19 cellular contexts compared by ENCODE assay signal in genomic region chr12:82880442-82880901, GRCh38.
DNase-seq lines count a peak whose midpoint lies in the region; TF ChIP-seq lines count a peak whose summit lies in the region.
"Had no signal": no experiment of that assay in that cellular context is flagged by ENCODE, and none has a peak within 500 bp of the region (broad histone marks: within the 10 kb centered on the region; RNA-seq: fewer than 3 reads in every experiment).

No MANE protein-coding gene starts in this region.

- H2AK5ac ChIP-seq in neuronal stem cell (ENCODE audit: low read depth, low read length), result no peak overlapping the region

- H3K4me2 ChIP-seq in neuronal stem cell (ENCODE audit: insufficient read depth, low read length, poor library complexity, severe bottlenecking), result no peak overlapping the region
- H3K4me2 ChIP-seq: PC-9 had no signal

- peaks cover 10 to 11% of the 10 kb centered on the region in 2 donors for H3K4me1 ChIP-seq in neuronal stem cell (ENCODE audit: control insufficient read depth in 2 of 2, insufficient read depth in 1 of 2, low read depth in 1 of 2, low read length in 2 of 2)
- peaks cover 0 to 3% of the 10 kb centered on the region in 2 donors for H3K4me1 ChIP-seq in uterus

- H2AFZ ChIP-seq in neuronal stem cell (ENCODE audit: low read length), result peak overlapping the region; percentile 67
- H2AFZ ChIP-seq: PC-9 had no signal

- intact Hi-C loops in dorsolateral prefrontal cortex (cut with DNase I) (no loop called here), uterus (cut with DNase I; ENCODE audit: low total_unique reads) (no loop called here)

- no peaks in the 10 kb centered on the region for H3K79me1 ChIP-seq in neuronal stem cell (ENCODE audit: low read depth, low read length)

- no peak overlapping the region for H2BK15ac ChIP-seq in neuronal stem cell (ENCODE audit: low read length)

- no peak overlapping the region for H3K4ac ChIP-seq in neuronal stem cell (ENCODE audit: low read length)

- H3K18ac ChIP-seq in neuronal stem cell (ENCODE audit: low read length), result no peak overlapping the region

- H3K27me3 ChIP-seq in dorsolateral prefrontal cortex, result no peaks in the 10 kb centered on the region
- no peaks in the 10 kb centered on the region for H3K27me3 ChIP-seq in neuronal stem cell (ENCODE audit: control insufficient read depth in 3 of 3, insufficient read depth in 3 of 3, low read depth in 1 of 3, low read length in 3 of 3)
- no peaks in the 10 kb centered on the region for H3K27me3 ChIP-seq in uterus
- H3K27me3 ChIP-seq: gastroesophageal sphincter, MG63 had no signal

- no peak overlapping the region for H2BK12ac ChIP-seq in neuronal stem cell (ENCODE audit: low read length)

- DNase-seq in Caki2 (ENCODE audit: low read depth) (peak; percentile 28), NCI-H446 (lab: John Stamatoyannopoulos, UW) (peak; percentile 57 to 72), dorsolateral prefrontal cortex (no peak), neuronal stem cell (ENCODE audit: low spot score) (no peak), NCI-H1930 (lab: John Stamatoyannopoulos, UW) (no peak), uterus (no peak), OCI-M1 (lab: John Stamatoyannopoulos, UW) (no peak), HCEC 1CT (no peak)
- DNase-seq: activated CD4-positive, CD25-positive, alpha-beta regulatory T cell treated with anti-CD3 and anti-CD28 coated beads, Interleukin-2, amount 50 U/mL, for 72 hours; activated CD8-positive, alpha-beta memory T cell treated with anti-CD3 and anti-CD28 coated beads, Interleukin-2, amount 10 ng/mL, durations not matched to agents 7 days and 5 days; CD8-positive, alpha-beta memory T cell; DND-41; left colon; MG63; NCI-H524; PC-9; stimulated activated CD4-positive, alpha-beta T cell treated with anti-CD3 and anti-CD28 coated beads, Interleukin-2, amount 100 ng/mL, for 48 hours; T-helper 9 cell had no signal

- no peak overlapping the region for H2BK5ac ChIP-seq in neuronal stem cell (ENCODE audit: low read length)

- H3K9me3 ChIP-seq in neuronal stem cell (replicated peaks in 1 of 2; ENCODE audit: control insufficient read depth in 2 of 2, insufficient read depth in 1 of 2, low read depth in 1 of 2, low read length in 2 of 2) (peaks cover 0 to 2% of the 10 kb centered on the region in 2 donors), uterus (no peaks in the 10 kb centered on the region)
- H3K9me3 ChIP-seq: gastroesophageal sphincter, MG63 had no signal

- no peak for TF ChIP-seq POLR2A in uterus (IDR thresholded peaks at IDR 0.05)

- no CpG with 5 or more reads among the region's 5 CpGs for WGBS in neuronal stem cell (ENCODE audit: extremely low coverage in 2 of 2, insufficient read length in 2 of 2, insufficient replicate concordance in 1 of 2), 2 donors

- no peak overlapping the region for H4K8ac ChIP-seq in neuronal stem cell (ENCODE audit: low read depth, low read length)

- H2BK120ac ChIP-seq in neuronal stem cell (ENCODE audit: low read depth, low read length), result no peak overlapping the region

- H3K23ac ChIP-seq in neuronal stem cell (ENCODE audit: low read depth, low read length, poor library complexity), result no peak overlapping the region

- no peak overlapping the region for H4K91ac ChIP-seq in neuronal stem cell (ENCODE audit: low read depth, low read length, poor library complexity)

- in situ Hi-C loops in Caki2 (cut with HindIII; ENCODE audit: low pct_unique_long_range_greater_than_20kb, low sequenced_read_pairs), result no loop called here

- H3K36me3 ChIP-seq in neuronal stem cell (replicated peaks in 1 of 2; ENCODE audit: control insufficient read depth in 2 of 2, insufficient read depth in 2 of 2, low read length in 2 of 2) (peaks cover 0 to 7% of the 10 kb centered on the region in 2 donors), uterus (no peaks in the 10 kb centered on the region)
- H3K36me3 ChIP-seq: gastroesophageal sphincter, MG63 had no signal

- no peak overlapping the region for H3K9ac ChIP-seq in neuronal stem cell (ENCODE audit: low read depth, low read length, poor library complexity)

- no peak overlapping the region for H3K14ac ChIP-seq in neuronal stem cell (ENCODE audit: low read length)

- peak overlapping the region in 37 of 59 donors; percentile 1 to 77 (median 40) for H3K27ac ChIP-seq in dorsolateral prefrontal cortex
- H3K27ac ChIP-seq in neuronal stem cell (replicated peaks; ENCODE audit: low read length), result peak overlapping the region; percentile 58
- H3K27ac ChIP-seq in uterus, result no peak overlapping the region
- H3K27ac ChIP-seq: gastroesophageal sphincter, PC-9 had no signal

- H3K4me3 ChIP-seq in dorsolateral prefrontal cortex, result peak overlapping the region in 3 of 59 donors; percentile 2 to 19 (median 14)
- H3K4me3 ChIP-seq in neuronal stem cell (ENCODE audit: low read length in 2 of 2), result no peak overlapping the region
- no peak overlapping the region for H3K4me3 ChIP-seq in uterus
- H3K4me3 ChIP-seq: gastroesophageal sphincter, MG63, PC-9 had no signal

- no peak for TF ChIP-seq CTCF in dorsolateral prefrontal cortex (IDR thresholded peaks at IDR 0.05 in 54 of 56, conservative IDR thresholded peaks at IDR 0.05 in 2 of 56; ENCODE audit: low read depth in 1 of 56, partially characterized antibody in 56 of 56)
- TF ChIP-seq CTCF in uterus (IDR thresholded peaks at IDR 0.05), result no peak

Comparison
In these comparisons a context has a peak if more than half of its experiments do, and no peak if none do; other contexts are left out.
1. DNase-seq: peak in Caki2 (single experiment) and NCI-H446 (2 of 2); none in dorsolateral prefrontal cortex (0 of 10), neuronal stem cell (single experiment), NCI-H1930 (0 of 2), uterus (0 of 2), OCI-M1 (single experiment) and HCEC 1CT (single experiment).
2. H3K27ac ChIP-seq: peak in dorsolateral prefrontal cortex (37 of 59) and neuronal stem cell (single experiment); none in uterus (0 of 2).